In genomic region chr12:112230136-112230535, GRCh38 we compare ENCODE assay signal across 30 cellular contexts.
"Had no signal": no experiment of that assay in that cellular context is flagged by ENCODE, and none has a peak within 500 bp of the region (broad histone marks: within the 10 kb centered on the region; RNA-seq: fewer than 3 reads in every experiment).

No MANE protein-coding gene starts in this region.

- H3K27ac ChIP-seq: neutrophil, ovary, parathyroid adenoma, psoas muscle, right lobe of liver, sigmoid colon, stomach, thoracic aorta, thyroid gland, tibial nerve, upper lobe of left lung, vagina had no signal

- H3K9ac ChIP-seq: parathyroid adenoma had no signal

- H3K79me2 ChIP-seq: parathyroid adenoma had no signal

- ATAC-seq: naive thymus-derived CD8-positive, alpha-beta T cell; natural killer cell treated with Interleukin-12 subunit alpha and Interleukin-12 subunit beta and Interleukin-15 and Interleukin-18, amount 100 ng/mL, for 72 hours; psoas muscle; right cardiac atrium; right lobe of liver; stimulated activated effector memory CD8-positive, alpha-beta T cell treated with anti-CD3 and anti-CD28 coated beads, Interleukin-12 subunit alpha, Interleukin-12 subunit beta, amount 100 ng/mL, for 72 hours; stimulated activated naive B cell treated with anti-CD40 and anti-IgM and Interleukin-4, amounts not matched to agents 10 μg/mL and 1 μg/mL and 100 μg/mL, for 72 hours had no signal

- H2AFZ ChIP-seq: parathyroid adenoma had no signal

- H3K9me3 Mint-ChIP-seq: naive thymus-derived CD8-positive, alpha-beta T cell; natural killer cell treated with Interleukin-12 subunit alpha and Interleukin-12 subunit beta and Interleukin-15 and Interleukin-18, amount 100 ng/mL, for 72 hours; nephron progenitor cell; neural crest cell; stimulated activated effector memory CD8-positive, alpha-beta T cell treated with anti-CD3 and anti-CD28 coated beads, Interleukin-12 subunit alpha, Interleukin-12 subunit beta, amount 100 ng/mL, for 72 hours; stimulated activated naive B cell treated with anti-CD40 and anti-IgM and Interleukin-4, amounts not matched to agents 10 μg/mL and 1 μg/mL and 100 μg/mL, for 72 hours; stimulated activated naive CD8-positive, alpha-beta T cell treated with anti-CD3 and anti-CD28 coated beads, Interleukin-15, Interleukin-2, amounts not matched to agents 100 ng/mL and 50 ng/mL, for 24 hours had no signal

- H3K4me3 Mint-ChIP-seq: naive thymus-derived CD8-positive, alpha-beta T cell; natural killer cell treated with Interleukin-12 subunit alpha and Interleukin-12 subunit beta and Interleukin-15 and Interleukin-18, amount 100 ng/mL, for 72 hours; nephron progenitor cell; neural crest cell; stimulated activated effector memory CD8-positive, alpha-beta T cell treated with anti-CD3 and anti-CD28 coated beads, Interleukin-12 subunit alpha, Interleukin-12 subunit beta, amount 100 ng/mL, for 72 hours; stimulated activated naive B cell treated with anti-CD40 and anti-IgM and Interleukin-4, amounts not matched to agents 10 μg/mL and 1 μg/mL and 100 μg/mL, for 72 hours; stimulated activated naive CD8-positive, alpha-beta T cell treated with anti-CD3 and anti-CD28 coated beads, Interleukin-15, Interleukin-2, amounts not matched to agents 100 ng/mL and 50 ng/mL, for 24 hours had no signal

- H3K27me3 Mint-ChIP-seq: naive thymus-derived CD8-positive, alpha-beta T cell; natural killer cell treated with Interleukin-12 subunit alpha and Interleukin-12 subunit beta and Interleukin-15 and Interleukin-18, amount 100 ng/mL, for 72 hours; progenitor cell of endocrine pancreas; stimulated activated naive B cell treated with anti-CD40 and anti-IgM and Interleukin-4, amounts not matched to agents 10 μg/mL and 1 μg/mL and 100 μg/mL, for 72 hours; stimulated activated naive CD8-positive, alpha-beta T cell treated with anti-CD3 and anti-CD28 coated beads, Interleukin-15, Interleukin-2, amounts not matched to agents 100 ng/mL and 50 ng/mL, for 24 hours had no signal

- H3K4me3 ChIP-seq: ovary, psoas muscle, right lobe of liver, sigmoid colon, stomach, thoracic aorta, thyroid gland, tibial nerve, upper lobe of left lung, vagina had no signal

- H3K27me3 ChIP-seq: neutrophil, ovary, right lobe of liver, sigmoid colon, stomach, thyroid gland, tibial nerve, upper lobe of left lung, vagina had no signal

- DNase-seq: naive thymus-derived CD8-positive, alpha-beta T cell; nephron progenitor cell; nucleus accumbens; ovary; posterior cingulate gyrus; psoas muscle; right cardiac atrium; right lobe of liver; sigmoid colon; small intestine; stimulated activated CD4-positive, alpha-beta T cell treated with anti-CD3 and anti-CD28 coated beads, Interleukin-15, amount 100 ng/mL, for 24 hours; stimulated activated CD4-positive, alpha-beta T cell treated with anti-CD3 and anti-CD28 coated beads, Interleukin-2, amount 100 ng/mL, for 24 hours; stimulated activated CD4-positive, alpha-beta T cell treated with anti-CD3 and anti-CD28 coated beads, Interleukin-2, amount 100 ng/mL, for 48 hours; stimulated activated CD4-positive, alpha-beta T cell treated with anti-CD3 and anti-CD28 coated beads, Interleukin-4, amount 100 ng/mL, for 24 hours; stimulated activated naive B cell treated with anti-CD40 and anti-IgM and Interleukin-4, amounts not matched to agents 10 μg/mL and 1 μg/mL and 100 μg/mL, for 72 hours; stimulated activated naive CD4-positive, alpha-beta T cell treated with Interleukin-2 at 50 U/mL for 16 hours; stomach; thyroid gland; upper lobe of left lung had no signal

- H3K4me1 ChIP-seq: parathyroid adenoma, psoas muscle, right lobe of liver, sigmoid colon, stomach, thyroid gland, tibial nerve, upper lobe of left lung, vagina had no signal

- H3K27ac Mint-ChIP-seq: natural killer cell treated with Interleukin-12 subunit alpha and Interleukin-12 subunit beta and Interleukin-15 and Interleukin-18, amount 100 ng/mL, for 72 hours; nephron progenitor cell; progenitor cell of endocrine pancreas; stimulated activated effector memory CD8-positive, alpha-beta T cell treated with anti-CD3 and anti-CD28 coated beads, Interleukin-12 subunit alpha, Interleukin-12 subunit beta, amount 100 ng/mL, for 72 hours; stimulated activated naive B cell treated with anti-CD40 and anti-IgM and Interleukin-4, amounts not matched to agents 10 μg/mL and 1 μg/mL and 100 μg/mL, for 72 hours; stimulated activated naive CD8-positive, alpha-beta T cell treated with anti-CD3 and anti-CD28 coated beads, Interleukin-15, Interleukin-2, amounts not matched to agents 100 ng/mL and 50 ng/mL, for 24 hours had no signal

- H3K4me1 Mint-ChIP-seq: naive thymus-derived CD8-positive, alpha-beta T cell; nephron progenitor cell; neural crest cell; stimulated activated effector memory CD8-positive, alpha-beta T cell treated with anti-CD3 and anti-CD28 coated beads, Interleukin-12 subunit alpha, Interleukin-12 subunit beta, amount 100 ng/mL, for 72 hours; stimulated activated naive B cell treated with anti-CD40 and anti-IgM and Interleukin-4, amounts not matched to agents 10 μg/mL and 1 μg/mL and 100 μg/mL, for 72 hours had no signal

- H3K9me3 ChIP-seq: neutrophil, ovary, psoas muscle, right lobe of liver, sigmoid colon, stomach, thoracic aorta, thyroid gland, tibial nerve, upper lobe of left lung, vagina had no signal

- FAIRE-seq: small intestine, urothelium cell line had no signal
